Comparison of ENCODE assay signal across 20 cellular contexts in genomic region chr10:85610381-85611092, GRCh38.
"Had no signal": no experiment of that assay in that cellular context is flagged by ENCODE, and none has a peak within 500 bp of the region (broad histone marks: within the 10 kb centered on the region; RNA-seq: fewer than 3 reads in every experiment).

No MANE protein-coding gene starts in this region.

- H3K36me3 Mint-ChIP-seq: activated naive CD4-positive, alpha-beta T cell treated with anti-CD3 and anti-CD28 coated beads, Interleukin-2, amount 10 ng/mL, durations not matched to agents 7 days and 5 days had no signal

- H3K9me3 ChIP-seq: lower lobe of right lung, tibial artery, uterus had no signal

- DNase-seq: activated CD4-positive, alpha-beta T cell treated with anti-CD3 and anti-CD28 coated beads, Interleukin-2, amount 50 U/mL, for 4 hours; activated CD4-positive, CD25-positive, alpha-beta regulatory T cell treated with anti-CD3 and anti-CD28 coated beads, Interleukin-2, amount 50 U/mL, for 72 hours; activated effector memory CD4-positive, alpha-beta T cell treated with Interleukin-2 at 50 U/mL for 16 hours; activated naive CD4-positive, alpha-beta T cell treated with anti-CD3 and anti-CD28 coated beads, Interleukin-2, amount 10 ng/mL, durations not matched to agents 7 days and 5 days; activated naive CD8-positive, alpha-beta T cell treated with anti-CD3 and anti-CD28 coated beads, Interleukin-2, amount 50 U/mL, for 24 hours; aorta; cerebellar nuclear complex; effector memory CD4-positive, alpha-beta T cell; foreskin fibroblast; lower lobe of right lung; right cardiac atrium; stimulated activated CD4-positive, alpha-beta T cell treated with anti-CD3 and anti-CD28 coated beads, Interleukin-2, amount 100 ng/mL, for 24 hours; stimulated activated naive CD8-positive, alpha-beta T cell treated with anti-CD3 and anti-CD28 coated beads, Interleukin-15, Interleukin-2, amounts not matched to agents 100 U/mL and 50 U/mL, for 24 hours; substantia nigra; T-helper 2 cell; uterus had no signal

- ATAC-seq: activated naive CD8-positive, alpha-beta T cell treated with anti-CD3 and anti-CD28 coated beads, Interleukin-2, amount 50 U/mL, for 24 hours; lower lobe of right lung; right cardiac atrium; stimulated activated naive CD8-positive, alpha-beta T cell treated with anti-CD3 and anti-CD28 coated beads, Interleukin-15, Interleukin-2, amounts not matched to agents 100 U/mL and 50 U/mL, for 24 hours had no signal

- H3K4me1 Mint-ChIP-seq: nephron had no signal

- H3K27me3 Mint-ChIP-seq: activated naive CD8-positive, alpha-beta T cell treated with anti-CD3 and anti-CD28 coated beads, Interleukin-2, amount 50 U/mL, for 24 hours had no signal

- H3K4me3 Mint-ChIP-seq: activated naive CD4-positive, alpha-beta T cell treated with anti-CD3 and anti-CD28 coated beads, Interleukin-2, amount 10 ng/mL, durations not matched to agents 7 days and 5 days; activated naive CD8-positive, alpha-beta T cell treated with anti-CD3 and anti-CD28 coated beads, Interleukin-2, amount 50 U/mL, for 24 hours; nephron had no signal

- H3K4me3 ChIP-seq: lower lobe of right lung, tibial artery, uterus had no signal

- H3K27ac ChIP-seq: lower lobe of right lung, tibial artery, uterus, VCaP had no signal

- H3K4me1 ChIP-seq: lower lobe of right lung, tibial artery, uterus had no signal

- H3K27me3 ChIP-seq: tibial artery, uterus had no signal

- H3K9me3 Mint-ChIP-seq: activated naive CD8-positive, alpha-beta T cell treated with anti-CD3 and anti-CD28 coated beads, Interleukin-2, amount 50 U/mL, for 24 hours; nephron had no signal

- H3K27ac Mint-ChIP-seq: activated naive CD4-positive, alpha-beta T cell treated with anti-CD3 and anti-CD28 coated beads, Interleukin-2, amount 10 ng/mL, durations not matched to agents 7 days and 5 days; activated naive CD8-positive, alpha-beta T cell treated with anti-CD3 and anti-CD28 coated beads, Interleukin-2, amount 50 U/mL, for 24 hours; nephron; progenitor cell of endocrine pancreas had no signal

- H3K36me3 ChIP-seq: lower lobe of right lung, tibial artery, uterus had no signal
